8 cellular contexts compared by ENCODE assay signal in the genomic region with DNA sequence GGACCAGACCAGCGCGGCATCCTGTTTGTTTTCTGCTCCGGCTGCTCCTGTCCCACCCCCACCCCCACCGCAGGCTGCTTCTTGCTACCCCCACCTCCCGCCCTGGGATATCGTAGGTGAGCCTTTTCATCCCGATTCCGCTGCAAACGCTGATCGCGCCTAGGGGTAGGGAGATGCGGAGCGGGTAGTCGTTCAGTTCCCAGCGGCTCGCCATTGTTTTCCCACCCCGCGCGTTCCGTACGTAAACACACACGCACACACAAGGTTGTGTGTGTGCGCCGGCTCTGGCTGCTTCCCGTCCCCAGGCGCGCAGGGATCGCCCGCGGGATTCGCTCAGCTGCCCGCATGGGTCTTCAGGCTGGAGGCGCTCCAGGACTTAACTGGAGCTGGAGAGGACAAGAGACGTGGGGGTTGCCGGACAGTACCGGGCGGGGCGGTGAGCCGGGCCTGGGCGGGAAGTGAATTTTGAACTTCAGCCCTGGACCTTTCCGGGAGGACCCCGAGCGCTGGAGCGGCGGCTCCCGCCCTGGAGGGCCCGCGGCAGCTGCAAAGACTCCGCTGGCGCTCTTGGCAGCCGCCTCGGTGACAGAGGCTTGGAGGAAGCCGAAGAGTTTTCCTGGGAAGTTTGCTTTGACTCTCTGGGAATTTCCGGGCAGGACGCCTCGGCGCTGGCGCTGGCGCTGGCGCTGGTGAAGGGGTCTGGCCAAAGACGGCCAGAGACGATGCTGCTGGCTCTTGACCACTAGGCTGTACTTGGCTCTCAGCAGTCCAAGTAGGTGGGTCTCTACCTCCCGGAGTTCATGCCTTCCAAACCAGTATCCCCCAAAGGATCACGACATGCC. TPM values are rescaled to one million over a fixed set of nuclear protein-coding genes. Genes with fewer than 3 reads are reported as not detected.
DNase-seq lines count a peak whose midpoint lies in the region; ATAC-seq and TF ChIP-seq lines count a peak whose summit lies in the region.

No MANE protein-coding gene starts in this region.

- ATAC-seq in central memory CD8-positive, alpha-beta T cell (replicated peaks; ENCODE audit: extremely low read depth, poor library complexity, severe bottlenecking), result no peak
- peak; percentile 27 to 43 for ATAC-seq in gastrocnemius medialis

- peaks cover 33 to 41% of the 10 kb centered on the region in 2 donors for H3K4me1 ChIP-seq in gastrocnemius medialis

- H3K27me3 ChIP-seq in gastrocnemius medialis, result no peaks in the 10 kb centered on the region

- DNase-seq in NCI-H82 (lab: John Stamatoyannopoulos, UW) (peak; percentile 59), NCI-H82 treated with DMSO at 0.1 percent for 48 hours (lab: John Stamatoyannopoulos, UW; ENCODE audit: unreplicated experiment) (no peak), NCI-H460 (ENCODE audit: extremely low read depth, low read depth) (peak; percentile 26), islet precursor cell (peak; percentile 84), gastrocnemius medialis (peak; percentile 45 to 56), AML-193 (lab: John Stamatoyannopoulos, UW) (no peak)
- no peak for DNase-seq in central memory CD8-positive, alpha-beta T cell (ENCODE audit: low spot score in 2 of 2)
- DNase-seq in stimulated activated CD4-positive, alpha-beta T cell treated with anti-CD3 and anti-CD28 coated beads, Interleukin-2, amount 100 ng/mL, for 48 hours, result no peak

- H3K27ac ChIP-seq in gastrocnemius medialis, result peak overlapping the region; percentile 76 to 94 (median 90)

- H3K27ac Mint-ChIP-seq in central memory CD8-positive, alpha-beta T cell (ENCODE audit: low read depth), result no peak overlapping the region

- H3K9me3 Mint-ChIP-seq in central memory CD8-positive, alpha-beta T cell, result no peaks in the 10 kb centered on the region

- in situ Hi-C loops in gastrocnemius medialis (cut with MboI; ENCODE audit: low sequenced_read_pairs in 4 of 4), result loop anchor here (5.0 to 10.0 kb wide), 3 partner anchors 50 to 60 kb away; no protein-coding TSS in a partner anchor

- peak overlapping the region; percentile 85 to 91 (median 88) for H3K4me3 ChIP-seq in gastrocnemius medialis

- H3K36me3 Mint-ChIP-seq in central memory CD8-positive, alpha-beta T cell (ENCODE audit: insufficient read depth), result peaks cover 8% of the 10 kb centered on the region

- no peaks in the 10 kb centered on the region for H3K36me3 ChIP-seq in gastrocnemius medialis

- H3K4me3 Mint-ChIP-seq in central memory CD8-positive, alpha-beta T cell, result peak overlapping the region; percentile 82

- peaks cover 39% of the 10 kb centered on the region for H3K27me3 Mint-ChIP-seq in central memory CD8-positive, alpha-beta T cell

- H3K9me3 ChIP-seq in gastrocnemius medialis, result no peaks in the 10 kb centered on the region

- intact Hi-C loops in gastrocnemius medialis (cut with DNase I; ENCODE audit: low total_unique reads), result loop anchor here (10.0 kb wide), 1 partner anchor 810 kb away; no protein-coding TSS in a partner anchor

- no peak for TF ChIP-seq CTCF in gastrocnemius medialis (IDR thresholded peaks at IDR 0.05 in 4 of 5, conservative IDR thresholded peaks at IDR 0.05 in 1 of 5)

- peaks cover 17% of the 10 kb centered on the region for H3K4me1 Mint-ChIP-seq in central memory CD8-positive, alpha-beta T cell

- peak in 1 of 2 donors; percentile 22 for TF ChIP-seq POLR2A in gastrocnemius medialis (IDR thresholded peaks at IDR 0.05)

RNA-seq across cellular contexts. Expression of a gene that starts 1.6 kb away (rescaled TPM):
- 6.6 and 8.3 TPM in 2 replicates for total RNA-seq in NCI-H460 (2014; rRNA removed; shearing (Covaris generic))
- 16.5 and 18.4 TPM in 2 replicates for polyA plus RNA-seq in NCI-H460 (2014; cell fraction: nucleus; rRNA removed)
- total RNA-seq in gastrocnemius medialis, result 10 to 100 TPM; 15.6 to 31.1 (median 16.3) TPM

Comparison
In these comparisons a context has a peak if more than half of its experiments do, and no peak if none do; other contexts are left out.
1. DNase-seq: peak in NCI-H82 (single experiment), NCI-H460 (single experiment), islet precursor cell (single experiment) and gastrocnemius medialis (2 of 2); none in NCI-H82 treated with DMSO at 0.1 percent for 48 hours (single experiment), central memory CD8-positive, alpha-beta T cell (0 of 2), AML-193 (0 of 2) and stimulated activated CD4-positive, alpha-beta T cell treated with anti-CD3 and anti-CD28 coated beads, Interleukin-2, amount 100 ng/mL, for 48 hours (0 of 2).